8 cellular contexts compared by ENCODE assay signal in the genomic region with DNA sequence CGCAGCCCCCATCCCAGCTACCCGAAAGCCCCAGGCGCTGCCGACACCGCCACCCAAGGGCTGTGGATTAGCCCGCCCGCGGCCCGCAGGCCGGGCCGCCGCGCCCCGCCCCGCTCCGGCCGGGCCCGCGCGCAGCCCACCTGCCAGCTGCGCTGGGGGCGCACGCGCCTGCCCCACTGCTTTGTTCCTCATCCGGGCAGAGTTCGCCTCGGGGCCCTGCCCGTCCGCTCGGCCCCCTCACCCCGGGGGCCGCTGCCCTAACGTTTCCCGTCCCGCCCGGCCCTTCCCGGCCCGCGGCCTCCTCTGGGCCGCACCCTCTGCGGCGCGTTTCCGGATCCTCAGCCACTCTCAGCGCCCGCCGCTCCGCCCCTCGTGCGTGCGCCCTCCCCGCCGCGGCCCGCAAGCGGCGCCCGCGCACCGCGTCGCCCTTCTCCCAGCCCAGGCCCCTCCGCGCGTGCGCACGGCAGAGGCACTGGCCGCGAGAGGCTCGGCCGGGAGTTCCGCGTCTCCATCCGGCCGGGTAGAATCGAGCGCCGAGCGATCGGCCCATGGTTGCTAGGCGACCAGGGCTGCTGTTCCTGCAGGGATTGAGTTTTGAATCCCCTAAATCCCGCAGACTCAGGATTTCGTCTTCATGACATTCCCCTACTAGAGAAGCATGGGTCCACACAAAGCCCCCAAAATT. TPM values are rescaled to one million over a fixed set of nuclear protein-coding genes. Genes with fewer than 3 reads are reported as not detected.
DNase-seq lines count a peak whose midpoint lies in the region; ATAC-seq, FAIRE-seq and TF ChIP-seq lines count a peak whose summit lies in the region.

A gene with protein sequence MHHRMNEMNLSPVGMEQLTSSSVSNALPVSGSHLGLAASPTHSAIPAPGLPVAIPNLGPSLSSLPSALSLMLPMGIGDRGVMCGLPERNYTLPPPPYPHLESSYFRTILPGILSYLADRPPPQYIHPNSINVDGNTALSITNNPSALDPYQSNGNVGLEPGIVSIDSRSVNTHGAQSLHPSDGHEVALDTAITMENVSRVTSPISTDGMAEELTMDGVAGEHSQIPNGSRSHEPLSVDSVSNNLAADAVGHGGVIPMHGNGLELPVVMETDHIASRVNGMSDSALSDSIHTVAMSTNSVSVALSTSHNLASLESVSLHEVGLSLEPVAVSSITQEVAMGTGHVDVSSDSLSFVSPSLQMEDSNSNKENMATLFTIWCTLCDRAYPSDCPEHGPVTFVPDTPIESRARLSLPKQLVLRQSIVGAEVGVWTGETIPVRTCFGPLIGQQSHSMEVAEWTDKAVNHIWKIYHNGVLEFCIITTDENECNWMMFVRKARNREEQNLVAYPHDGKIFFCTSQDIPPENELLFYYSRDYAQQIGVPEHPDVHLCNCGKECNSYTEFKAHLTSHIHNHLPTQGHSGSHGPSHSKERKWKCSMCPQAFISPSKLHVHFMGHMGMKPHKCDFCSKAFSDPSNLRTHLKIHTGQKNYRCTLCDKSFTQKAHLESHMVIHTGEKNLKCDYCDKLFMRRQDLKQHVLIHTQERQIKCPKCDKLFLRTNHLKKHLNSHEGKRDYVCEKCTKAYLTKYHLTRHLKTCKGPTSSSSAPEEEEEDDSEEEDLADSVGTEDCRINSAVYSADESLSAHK (minus strand): TSS at position 321 of the 685 bp plus-strand sequence. CDS start 622 bp downstream, outside the sequence.

- H3K36me3 Mint-ChIP-seq in T-helper 1 cell treated with Interleukin-12 subunit alpha and Interleukin-12 subunit beta and Interleukin-4 antibody, amounts not matched to agents 30 μg/mL and 1 μg/mL, for 36 hours (ENCODE audit: low read depth), result peaks cover 18% of the 10 kb centered on the region

- intact Hi-C loops in left ventricle myocardium superior (cut with micrococcal nuclease), result no loop called here
- intact Hi-C loops in psoas muscle (cut with DNase I), result loop anchor here (5.0 to 10.0 kb wide), 3 partner anchors 79 to 751 kb away; no protein-coding TSS in a partner anchor

- H3K27ac ChIP-seq in psoas muscle, result peak within 1 kb of the TSS; percentile 77

- DNase-seq in NCI-H1694 (lab: John Stamatoyannopoulos, UW) (peak; percentile 79), amygdala (lab: John Stamatoyannopoulos, UW) (peak; percentile 23 to 94 (median 84)), left ventricle myocardium superior (peak; percentile 96), psoas muscle (peak; percentile 96 to 97), urothelium cell line (ENCODE audit: low spot score) (peak; percentile 95)

- H3K27me3 ChIP-seq in psoas muscle (ENCODE audit: insufficient read depth in 3 of 3, low read length in 2 of 3), result no peaks in the 10 kb centered on the region

- peaks cover 12% of the 10 kb centered on the region for H3K27me3 Mint-ChIP-seq in T-helper 1 cell treated with Interleukin-12 subunit alpha and Interleukin-12 subunit beta and Interleukin-4 antibody, amounts not matched to agents 30 μg/mL and 1 μg/mL, for 36 hours (ENCODE audit: low read depth)

- peak within 1 kb of the TSS; percentile 87 for H3K27ac Mint-ChIP-seq in T-helper 1 cell treated with Interleukin-12 subunit alpha and Interleukin-12 subunit beta and Interleukin-4 antibody, amounts not matched to agents 30 μg/mL and 1 μg/mL, for 36 hours

- H3K36me3 ChIP-seq in psoas muscle (ENCODE audit: insufficient read depth in 1 of 2, low read depth in 1 of 2), result peaks cover 0 to 35% of the 10 kb centered on the region in 2 donors

- peak; percentile 36 for TF ChIP-seq CTCF in psoas muscle (IDR thresholded peaks at IDR 0.05)

- peaks cover 22% of the 10 kb centered on the region for H3K4me1 ChIP-seq in psoas muscle

- H3K4me3 ChIP-seq in psoas muscle, result peak within 1 kb of the TSS; percentile 81

- peaks cover 5% of the 10 kb centered on the region for H3K9me3 Mint-ChIP-seq in T-helper 1 cell treated with Interleukin-12 subunit alpha and Interleukin-12 subunit beta and Interleukin-4 antibody, amounts not matched to agents 30 μg/mL and 1 μg/mL, for 36 hours

- no peak for FAIRE-seq in urothelium cell line (lab: Jason Lieb, UNC)

- H3K4me1 Mint-ChIP-seq in T-helper 1 cell treated with Interleukin-12 subunit alpha and Interleukin-12 subunit beta and Interleukin-4 antibody, amounts not matched to agents 30 μg/mL and 1 μg/mL, for 36 hours (ENCODE audit: low read depth), result peaks cover 27% of the 10 kb centered on the region

- peak; percentile 91 for ATAC-seq in HG02885 (IDR thresholded peaks at IDR 0.05; ENCODE audit: poor library complexity, unreplicated experiment)
- peak; percentile 100 for ATAC-seq in left ventricle myocardium superior
- peak; percentile 100 for ATAC-seq in psoas muscle

- H3K4me3 Mint-ChIP-seq in T-helper 1 cell treated with Interleukin-12 subunit alpha and Interleukin-12 subunit beta and Interleukin-4 antibody, amounts not matched to agents 30 μg/mL and 1 μg/mL, for 36 hours, result peak within 1 kb of the TSS; percentile 91

- TF ChIP-seq POLR2A in GM15510 (IDR thresholded peaks at IDR 0.05; ENCODE audit: borderline replicate concordance, extremely low read depth, insufficient read length), result peak; percentile 87

- 0 to 1% (median 0%) methylated on average over 58 to 83 of the region's 83 CpGs for WGBS in psoas muscle, 3 donors

- H3K9me3 ChIP-seq in psoas muscle, result peaks cover 8% of the 10 kb centered on the region

RNA-seq across cellular contexts. Expression of the gene that starts here (rescaled TPM):
- total RNA-seq in left ventricle myocardium superior, result 12.5 TPM
- 10 to 100 TPM; 11.3 to 15.7 (median 13.2) TPM for total RNA-seq in psoas muscle
- polyA plus RNA-seq in psoas muscle, result 10 to 100 TPM in 2 of 3 donors, 1 to 10 TPM in 1; 9.3 to 40.0 (median 13.7) TPM

Comparison
In these comparisons a context has a peak if more than half of its experiments do, and no peak if none do; other contexts are left out.
1. Peak in every context shown above with its lines: DNase-seq, ATAC-seq, H3K4me3 ChIP-seq and H3K27ac ChIP-seq.